In the genomic region with DNA sequence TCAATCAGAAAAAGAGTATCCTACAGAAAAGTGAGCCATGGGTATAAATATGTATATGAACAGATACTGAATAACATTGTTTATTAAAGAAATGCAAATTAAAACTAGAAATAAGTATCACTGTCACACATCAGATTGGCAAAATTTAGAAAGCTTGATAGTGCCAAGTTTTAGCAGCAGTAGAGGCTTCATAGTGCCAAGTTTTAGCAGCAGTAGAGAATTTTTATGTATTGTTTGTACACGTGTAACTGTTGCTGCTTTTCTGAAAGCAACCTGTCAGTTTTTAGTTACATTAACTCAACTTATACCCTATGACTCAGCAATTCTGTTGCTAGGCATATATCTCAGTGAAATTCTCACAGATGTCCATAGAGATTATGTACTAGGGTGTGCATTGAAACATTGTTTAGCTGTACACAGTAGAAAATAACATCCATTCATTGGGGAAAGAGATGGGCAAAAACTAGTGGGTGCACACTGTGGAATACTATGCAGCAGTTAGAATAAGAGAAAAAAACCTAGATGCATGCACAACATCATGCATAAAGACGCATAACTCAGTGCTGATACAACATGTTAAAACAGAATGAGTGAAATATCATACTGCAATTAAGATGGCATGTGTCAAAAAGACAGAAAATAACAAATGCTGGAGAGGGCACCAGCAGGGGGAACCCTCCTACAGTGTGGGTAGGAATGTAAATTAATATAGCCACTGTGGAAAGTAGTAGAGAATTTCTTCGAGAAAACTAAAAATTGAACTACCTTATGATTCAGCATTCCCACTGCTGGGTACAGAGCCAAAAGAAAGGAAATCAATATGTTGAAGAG, we compare ENCODE assay signal across 11 cellular contexts.
A peak's percentile ranks its signal among the peaks of the same experiment; 100 is the strongest.
DNase-seq lines count a peak whose midpoint lies in the region; ATAC-seq, FAIRE-seq and TF ChIP-seq lines count a peak whose summit lies in the region.
"Had no signal": no experiment of that assay in that cellular context is flagged by ENCODE, and none has a peak within 500 bp of the region (broad histone marks: within the 10 kb centered on the region; RNA-seq: fewer than 3 reads in every experiment).

No MANE protein-coding gene starts in this region.

- H3K9me3 Mint-ChIP-seq in astrocyte (ENCODE audit: unreplicated experiment): peaks cover 9% of the 10 kb centered on the region

- H3K27me3 Mint-ChIP-seq in astrocyte (ENCODE audit: low read depth, unreplicated experiment): no peaks in the 10 kb centered on the region

- no peak overlapping the region for H3K27ac ChIP-seq in astrocyte (ENCODE audit: low read depth, low read length)
- H3K27ac ChIP-seq in lower lobe of right lung: no peak overlapping the region
- H3K27ac ChIP-seq in prostate gland: no peak overlapping the region
- H3K27ac ChIP-seq: HL-60 had no signal

- DNase-seq in GM03348 (ENCODE audit: low spot score) (peak; percentile 27), HS-5 (ENCODE audit: low read depth) (peak; percentile 18), astrocyte (ENCODE audit: low read depth) (no peak), lower lobe of right lung (no peak), iPS-NIHi7 (ENCODE audit: extremely low spot score) (no peak), prostate gland (ENCODE audit: low spot score) (no peak)
- DNase-seq in stimulated activated naive CD8-positive, alpha-beta T cell treated with anti-CD3 and anti-CD28 coated beads, Interleukin-15, Interleukin-2, amounts not matched to agents 100 U/mL and 50 U/mL, for 24 hours: no peak
- DNase-seq: aorta, left cardiac atrium had no signal

- H3K4me1 ChIP-seq in astrocyte (ENCODE audit: insufficient read depth, low read length): no peaks in the 10 kb centered on the region
- no peaks in the 10 kb centered on the region for H3K4me1 ChIP-seq in lower lobe of right lung
- no peaks in the 10 kb centered on the region for H3K4me1 ChIP-seq in prostate gland (replicated peaks)

- H3K4me3 Mint-ChIP-seq in astrocyte (ENCODE audit: unreplicated experiment): no peak overlapping the region

- TF ChIP-seq POLR2A in prostate gland (IDR thresholded peaks at IDR 0.05): no peak

- peak in 1 of 2 donors; percentile 54 for ATAC-seq in lower lobe of right lung
- no peak for ATAC-seq in stimulated activated naive CD8-positive, alpha-beta T cell treated with anti-CD3 and anti-CD28 coated beads, Interleukin-15, Interleukin-2, amounts not matched to agents 100 U/mL and 50 U/mL, for 24 hours
- no peak for ATAC-seq in HG03457 (IDR thresholded peaks at IDR 0.05; ENCODE audit: unreplicated experiment)
- ATAC-seq: left cardiac atrium had no signal

- 63% methylated on average over 3 of the region's 3 CpGs for WGBS in prostate gland

- H3K36me3 Mint-ChIP-seq in astrocyte (ENCODE audit: low read depth, unreplicated experiment): no peaks in the 10 kb centered on the region

- H3K9ac ChIP-seq in astrocyte (ENCODE audit: low read length): no peak overlapping the region

- FAIRE-seq in astrocyte (lab: Jason Lieb, UNC): no peak

- H3K9me3 ChIP-seq in astrocyte (ENCODE audit: insufficient read depth, low read depth, low read length) (no peaks in the 10 kb centered on the region), lower lobe of right lung (no peaks in the 10 kb centered on the region), prostate gland (no peaks in the 10 kb centered on the region)

- peaks cover 5% of the 10 kb centered on the region for H3K4me1 Mint-ChIP-seq in astrocyte (ENCODE audit: low read depth, unreplicated experiment)

- H4K20me1 ChIP-seq in astrocyte (ENCODE audit: insufficient read depth, low read length): no peaks in the 10 kb centered on the region

- H3K4me3 ChIP-seq in astrocyte (ENCODE audit: insufficient read depth, low read depth, low read length) (no peak overlapping the region), lower lobe of right lung (no peak overlapping the region), prostate gland (no peak overlapping the region)

- H3K27me3 ChIP-seq in astrocyte (ENCODE audit: insufficient read depth, low read length): no peaks in the 10 kb centered on the region
- no peaks in the 10 kb centered on the region for H3K27me3 ChIP-seq in lower lobe of right lung (ENCODE audit: low read depth)
- no peaks in the 10 kb centered on the region for H3K27me3 ChIP-seq in prostate gland (replicated peaks; ENCODE audit: insufficient read depth)

- intact Hi-C loops in lower lobe of right lung (cut with DNase I) (no loop called here), prostate gland (cut with DNase I) (no loop called here)

- H3K27ac Mint-ChIP-seq in astrocyte (ENCODE audit: unreplicated experiment): no peak overlapping the region

- H2AFZ ChIP-seq in astrocyte (ENCODE audit: low read depth, low read length): no peak overlapping the region

- peak; percentile 36 for TF ChIP-seq CTCF in astrocyte (IDR thresholded peaks at IDR 0.05; ENCODE audit: insufficient read depth, low read depth, low read length)
- peak; percentile 40 for TF ChIP-seq CTCF in lower lobe of right lung (IDR thresholded peaks at IDR 0.05)
- TF ChIP-seq CTCF in prostate gland (IDR thresholded peaks at IDR 0.05): peak in 2 of 4 experiments; percentile 23 to 27

- H3K36me3 ChIP-seq in astrocyte (ENCODE audit: insufficient read depth, low read length): no peaks in the 10 kb centered on the region
- no peaks in the 10 kb centered on the region for H3K36me3 ChIP-seq in lower lobe of right lung
- no peaks in the 10 kb centered on the region for H3K36me3 ChIP-seq in prostate gland

- no peak overlapping the region for H3K4me2 ChIP-seq in astrocyte (ENCODE audit: low read length)

- no peaks in the 10 kb centered on the region for H3K79me2 ChIP-seq in astrocyte (ENCODE audit: insufficient read depth, low read length)

Comparison
In these comparisons a context has a peak if more than half of its experiments do, and no peak if none do; other contexts are left out.
1. DNase-seq: peak in GM03348 (single experiment) and HS-5 (single experiment); none in astrocyte (single experiment), lower lobe of right lung (single experiment), stimulated activated naive CD8-positive, alpha-beta T cell treated with anti-CD3 and anti-CD28 coated beads, Interleukin-15, Interleukin-2, amounts not matched to agents 100 U/mL and 50 U/mL, for 24 hours (single experiment), iPS-NIHi7 (single experiment) and prostate gland (single experiment).